ENCODE assay signal across 1 cellular context in the genomic region with DNA sequence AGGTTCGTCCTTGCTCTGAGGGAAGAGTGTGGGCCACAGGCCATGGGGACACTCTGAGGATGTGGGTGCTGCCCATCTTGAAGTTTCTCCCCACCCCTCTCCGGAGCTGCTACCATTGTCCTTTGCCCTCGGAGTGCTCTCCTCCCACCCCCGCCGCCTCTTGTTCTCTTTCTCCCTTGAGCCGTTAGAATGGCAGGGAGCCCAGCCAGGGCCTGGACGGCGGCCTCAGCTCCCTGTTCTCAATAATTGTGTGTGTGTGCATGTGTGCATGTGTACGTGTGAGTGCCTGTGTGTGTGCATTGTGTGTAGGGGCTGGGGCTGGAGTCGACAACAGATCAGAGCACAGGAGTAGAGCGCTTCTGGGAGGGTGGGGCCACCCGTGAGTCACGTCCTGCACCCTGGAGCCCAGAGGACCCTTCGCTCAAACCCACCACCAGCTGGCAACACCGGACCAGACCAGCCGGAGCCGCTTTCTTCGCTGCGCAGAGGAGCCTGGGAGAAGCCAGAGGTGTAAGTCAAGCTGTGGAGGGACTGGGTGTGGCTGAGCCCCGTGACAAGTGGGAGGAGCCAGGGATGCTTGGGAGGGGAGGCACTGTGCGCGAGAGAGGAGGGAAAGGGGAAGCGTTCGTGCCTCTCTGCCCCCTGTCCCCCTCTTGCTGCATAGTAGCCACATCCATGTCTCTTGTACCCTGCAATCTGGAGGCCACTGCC.
TF ChIP-seq lines count a peak whose summit lies in the region.

No MANE protein-coding gene starts in this region.

TF ChIP-seq in K562, 482 proteins besides CTCF, POLR2A, EP300 and RAD21:
- TF ChIP-seq RCOR1 (IDR thresholded peaks at IDR 0.05; ENCODE audit: borderline replicate concordance in 1 of 2, low read depth in 2 of 2, low read length in 2 of 2) = 0 out of 4 replicates have a peak, but pooled peaks of 1 of the 2 experiments have one; percentile 8
- no peak for TF ChIP-seq ZNF696 (CRISPR knock-in tag; conservative IDR thresholded peaks at IDR 0.05)
- TF ChIP-seq NRF1 (conservative IDR thresholded peaks at IDR 0.05 in 1 of 2, IDR thresholded peaks at IDR 0.05 in 1 of 2) = peak; percentile 54 to 70
- TF ChIP-seq, protein P1, sequence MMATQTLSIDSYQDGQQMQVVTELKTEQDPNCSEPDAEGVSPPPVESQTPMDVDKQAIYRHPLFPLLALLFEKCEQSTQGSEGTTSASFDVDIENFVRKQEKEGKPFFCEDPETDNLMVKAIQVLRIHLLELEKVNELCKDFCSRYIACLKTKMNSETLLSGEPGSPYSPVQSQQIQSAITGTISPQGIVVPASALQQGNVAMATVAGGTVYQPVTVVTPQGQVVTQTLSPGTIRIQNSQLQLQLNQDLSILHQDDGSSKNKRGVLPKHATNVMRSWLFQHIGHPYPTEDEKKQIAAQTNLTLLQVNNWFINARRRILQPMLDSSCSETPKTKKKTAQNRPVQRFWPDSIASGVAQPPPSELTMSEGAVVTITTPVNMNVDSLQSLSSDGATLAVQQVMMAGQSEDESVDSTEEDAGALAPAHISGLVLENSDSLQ (IDR thresholded peaks at IDR 0.05) = peak; percentile 37; the same call in 1 of the 2 replicates
